In genomic region chr7:100874577-100875355, GRCh38 we compare ENCODE assay signal across 8 cellular contexts. TPM values are rescaled to one million over a fixed set of nuclear protein-coding genes. Genes with fewer than 3 reads are reported as not detected.
DNase-seq lines count a peak whose midpoint lies in the region; ATAC-seq and TF ChIP-seq lines count a peak whose summit lies in the region.

SRRT (plus strand) TSS chr7:100875103; CDS start chr7:100875591, 488 bp downstream.

- H3K4me3 Mint-ChIP-seq in effector memory CD8-positive, alpha-beta T cell = peak within 1 kb of the TSS; percentile 97 to 99
- peak within 1 kb of the TSS; percentile 99 for H3K4me3 Mint-ChIP-seq in memory B cell

- H3K27ac Mint-ChIP-seq in effector memory CD8-positive, alpha-beta T cell = peak within 1 kb of the TSS; percentile 96 to 97
- H3K27ac Mint-ChIP-seq in memory B cell = peak within 1 kb of the TSS; percentile 96

- ATAC-seq in effector memory CD8-positive, alpha-beta T cell (replicated peaks) = peak; percentile 93
- peak; percentile 95 for ATAC-seq in memory B cell (ENCODE audit: low read depth)

- H3K4me1 Mint-ChIP-seq in effector memory CD8-positive, alpha-beta T cell (ENCODE audit: low read depth in 2 of 2) = peaks cover 39 to 48% of the 10 kb centered on the region in 2 donors
- peaks cover 21% of the 10 kb centered on the region for H3K4me1 Mint-ChIP-seq in memory B cell

- DNase-seq in COLO829 (ENCODE audit: low spot score) = peak; percentile 100
- peak; percentile 99 for DNase-seq in GM20000 (ENCODE audit: low spot score)
- DNase-seq in HT1080 (ENCODE audit: low read depth) = peak; percentile 96
- peak; percentile 98 for DNase-seq in NOMO-1 treated with DMSO at 0.1 percent for 48 hours (lab: John Stamatoyannopoulos, UW; ENCODE audit: unreplicated experiment)
- DNase-seq in activated CD8-positive, alpha-beta memory T cell treated with anti-CD3 and anti-CD28 coated beads for 4 hours (ENCODE audit: low read depth in 2 of 2) = peak; percentile 97 to 98
- peak; percentile 97 to 98 (median 98) for DNase-seq in effector memory CD8-positive, alpha-beta T cell
- DNase-seq in memory B cell (ENCODE audit: low spot score in 2 of 2) = peak; percentile 93 to 97
- peak; percentile 96 for DNase-seq in stimulated activated CD8-positive, alpha-beta memory T cell treated with anti-CD3 and anti-CD28 coated beads, Interleukin-12 subunit alpha, Interleukin-12 subunit beta, amount 100 ng/mL, for 24 hours (ENCODE audit: extremely low read depth)

- no peaks in the 10 kb centered on the region for H3K9me3 Mint-ChIP-seq in effector memory CD8-positive, alpha-beta T cell
- H3K9me3 Mint-ChIP-seq in memory B cell = peaks cover 1% of the 10 kb centered on the region

- no peaks in the 10 kb centered on the region for H3K27me3 Mint-ChIP-seq in effector memory CD8-positive, alpha-beta T cell
- H3K27me3 Mint-ChIP-seq in memory B cell = no peaks in the 10 kb centered on the region

- H3K36me3 Mint-ChIP-seq in effector memory CD8-positive, alpha-beta T cell (ENCODE audit: insufficient read depth) = peaks cover 54% of the 10 kb centered on the region
- H3K36me3 Mint-ChIP-seq in memory B cell = peaks cover 21% of the 10 kb centered on the region

- no peak for TF ChIP-seq CTCF in GM20000 (IDR thresholded peaks at IDR 0.05; ENCODE audit: extremely low read depth, missing control alignments)

RNA-seq across cellular contexts. Expression of gene SRRT, which starts in this region (rescaled TPM):
- total RNA-seq in HT1080 (2014; rRNA removed; shearing (Covaris generic)) = 119 and 127 TPM in 2 replicates
- polyA plus RNA-seq in HT1080 (2015; cell fraction: cytosol; rRNA removed) = 75.3 and 80.4 TPM in 2 replicates
- polyA plus RNA-seq in HT1080 (2015; cell fraction: nucleus; rRNA removed) = 324 and 334 TPM in 2 replicates

Comparison
In these comparisons a context has a peak if more than half of its experiments do, and no peak if none do; other contexts are left out.
1. Peak in every context shown above with its lines: DNase-seq and ATAC-seq.